Comparison of ENCODE assay signal across 17 cellular contexts in the genomic region with DNA sequence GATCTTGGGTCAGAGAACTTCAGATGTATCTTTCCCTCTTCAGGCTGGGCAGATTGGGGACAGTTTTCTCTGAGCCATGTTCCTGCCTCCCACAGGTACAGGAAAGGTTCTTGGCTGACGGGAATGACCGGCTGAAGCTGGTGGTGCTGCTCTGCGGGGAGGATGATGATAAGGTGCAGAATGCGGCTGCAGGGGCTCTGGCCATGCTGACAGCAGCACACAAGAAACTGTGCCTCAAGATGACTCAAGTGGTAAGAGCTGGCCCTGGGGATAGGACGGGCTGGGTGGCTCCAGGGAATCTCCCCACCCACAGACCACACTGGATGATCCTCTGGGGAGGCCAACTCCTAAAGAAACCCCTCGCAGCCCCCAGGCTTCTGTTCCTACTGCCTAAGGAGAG. TPM values are rescaled to one million over a fixed set of nuclear protein-coding genes. Genes with fewer than 3 reads are reported as not detected.
"Had no signal": no experiment of that assay in that cellular context is flagged by ENCODE, and none has a peak within 500 bp of the region (broad histone marks: within the 10 kb centered on the region; RNA-seq: fewer than 3 reads in every experiment).

No MANE protein-coding gene starts in this region.

- H3K4me1 Mint-ChIP-seq: activated B cell treated with CpG ODN at 0.5 μM for 24 hours had no signal

- H3K4me3 ChIP-seq: esophagus squamous epithelium, left lung had no signal

- H3K36me3 Mint-ChIP-seq: memory B cell; natural killer cell treated with Interleukin-12 subunit alpha and Interleukin-12 subunit beta and Interleukin-15 and Interleukin-18, amount 100 ng/mL, for 72 hours had no signal

- ATAC-seq: left lung; natural killer cell treated with Interleukin-12 subunit alpha and Interleukin-12 subunit beta and Interleukin-15 and Interleukin-18, amount 100 ng/mL, for 72 hours had no signal

- DNase-seq: activated B cell treated with CpG ODN at 0.5 μM for 24 hours; activated CD8-positive, alpha-beta memory T cell treated with anti-CD3 and anti-CD28 coated beads, Interleukin-2, amount 50 U/mL, for 4 hours; activated naive CD4-positive, alpha-beta T cell treated with Interleukin-2 at 50 U/mL for 16 hours; esophagus squamous epithelium; hippocampal formation; kidney; left lung; SIG-M5; stimulated activated CD4-positive, alpha-beta T cell treated with anti-CD3 and anti-CD28 coated beads, Interleukin-1b, Interleukin-23, amount 100 ng/mL, for 48 hours; trophoblast cell had no signal

- H3K4me1 ChIP-seq: left lung had no signal

- H3K36me3 ChIP-seq: esophagus squamous epithelium, left lung had no signal

- H3K9me3 ChIP-seq: esophagus squamous epithelium, left lung had no signal

- H3K9me3 Mint-ChIP-seq: activated B cell treated with CpG ODN at 0.5 μM for 24 hours; memory B cell; natural killer cell treated with Interleukin-12 subunit alpha and Interleukin-12 subunit beta and Interleukin-15 and Interleukin-18, amount 100 ng/mL, for 72 hours; T-helper 1 cell treated with Interleukin-12 subunit alpha and Interleukin-12 subunit beta and Interleukin-4 antibody, amounts not matched to agents 30 μg/mL and 1 μg/mL, for 36 hours had no signal

- H3K4me3 Mint-ChIP-seq: activated B cell treated with CpG ODN at 0.5 μM for 24 hours; memory B cell; T-helper 1 cell treated with Interleukin-12 subunit alpha and Interleukin-12 subunit beta and Interleukin-4 antibody, amounts not matched to agents 30 μg/mL and 1 μg/mL, for 36 hours had no signal

- H3K27ac ChIP-seq: esophagus squamous epithelium, left lung had no signal

- H3K27ac Mint-ChIP-seq: activated B cell treated with CpG ODN at 0.5 μM for 24 hours; memory B cell; T-helper 1 cell treated with Interleukin-12 subunit alpha and Interleukin-12 subunit beta and Interleukin-4 antibody, amounts not matched to agents 30 μg/mL and 1 μg/mL, for 36 hours had no signal

- H3K27me3 Mint-ChIP-seq: natural killer cell treated with Interleukin-12 subunit alpha and Interleukin-12 subunit beta and Interleukin-15 and Interleukin-18, amount 100 ng/mL, for 72 hours had no signal

RNA-seq across cellular contexts. Expression of gene SLC35G3, which starts 10.9 kb away (rescaled TPM):
- total RNA-seq: astrocyte; cardiac septum; esophagus squamous epithelium; fibroblast of villous mesenchyme; kidney; left lung; natural killer cell treated with Interleukin-12 subunit alpha and Interleukin-12 subunit beta and Interleukin-15 and Interleukin-18, amount 100 ng/mL, for 72 hours; renal cortical epithelial cell had no signal

RNA-seq across cellular contexts. Expression of gene UNC45B, which starts 35.7 kb away (rescaled TPM):
- total RNA-seq: activated B cell treated with CpG ODN at 0.5 μM for 24 hours, esophagus squamous epithelium, fibroblast of villous mesenchyme, renal cortical epithelial cell had no signal
